Comparison of ENCODE assay signal across 1 cellular context in genomic region chr2:10819714-10820314, GRCh38.
TF ChIP-seq lines count a peak whose summit lies in the region.

No MANE protein-coding gene starts in this region.

TF ChIP-seq in K562, 482 proteins besides CTCF, POLR2A, EP300 and RAD21 (continued from another document):
- TF ChIP-seq RREB1 (CRISPR knock-in tag; IDR thresholded peaks at IDR 0.05): no peak
